8 cellular contexts compared by ENCODE assay signal in the genomic region with DNA sequence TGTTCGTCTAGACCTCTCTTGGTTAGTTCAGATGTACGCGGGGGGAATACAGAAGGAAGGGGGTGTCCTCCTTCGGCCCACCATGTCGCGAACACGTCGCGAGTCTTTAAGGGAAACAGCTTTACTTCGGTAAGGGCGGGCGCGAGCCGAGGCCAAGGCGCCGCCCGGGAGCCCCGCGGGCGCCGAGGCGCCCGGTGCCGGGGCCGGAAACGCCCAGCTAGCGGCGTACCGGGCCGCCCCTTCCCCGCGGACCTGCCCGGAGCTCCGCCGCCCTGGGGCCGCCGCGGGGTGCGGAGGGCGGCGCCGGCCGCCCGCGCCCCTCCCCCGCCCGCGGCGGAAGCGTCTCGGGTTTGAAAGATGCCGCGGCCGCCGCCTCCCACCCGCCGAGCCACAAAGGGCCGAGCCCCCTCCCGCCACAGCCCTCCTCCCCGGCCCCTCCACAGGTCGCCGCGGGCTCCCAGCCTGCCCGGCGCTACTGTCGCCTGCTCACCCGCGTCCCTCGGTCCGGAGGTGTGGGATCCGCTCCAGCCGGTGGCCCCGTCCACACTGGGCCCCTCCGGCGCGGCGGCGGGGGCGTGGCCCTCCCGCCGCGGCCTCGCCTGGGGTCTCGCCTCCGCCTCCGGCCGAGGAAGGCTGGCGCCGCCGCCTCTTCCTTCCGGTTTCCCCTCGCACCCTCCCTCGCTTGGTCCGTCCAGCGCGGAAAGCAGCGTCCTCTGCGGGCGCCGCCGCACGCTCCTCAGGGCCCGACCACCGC. TPM values are rescaled to one million over a fixed set of nuclear protein-coding genes. Genes with fewer than 3 reads are reported as not detected.
DNase-seq lines count a peak whose midpoint lies in the region; ATAC-seq and TF ChIP-seq lines count a peak whose summit lies in the region.

A gene (minus strand): TSS at position 715 of the 754 bp plus-strand sequence. CDS start 12,156 bp downstream, outside the sequence.

- no peaks in the 10 kb centered on the region for H3K9me3 Mint-ChIP-seq in activated CD4-positive, alpha-beta memory T cell treated with anti-CD3 and anti-CD28 coated beads, Interleukin-2, amount 10 ng/mL, durations not matched to agents 7 days and 5 days

- H3K4me1 ChIP-seq in BE2C: peaks cover 3% of the 10 kb centered on the region; the same call in 1 of the 2 replicates

- H3K4me3 Mint-ChIP-seq in activated CD4-positive, alpha-beta memory T cell treated with anti-CD3 and anti-CD28 coated beads, Interleukin-2, amount 10 ng/mL, durations not matched to agents 7 days and 5 days: peak within 1 kb of the TSS; percentile 94

- CTCF ChIA-PET in activated CD4-positive, alpha-beta memory T cell treated with anti-CD3 and anti-CD28 coated beads, Interleukin-2, amount 10 ng/mL, durations not matched to agents 7 days and 5 days (lab: Charles Lee): interaction anchor here (0.9 to 4.7 kb wide), 8 partner anchors 12 to 217 kb away, joined by 3 to 29 read pairs (median 8); a partner anchor contains a TSS

- peak within 1 kb of the TSS; percentile 98 for H3K27ac Mint-ChIP-seq in activated CD4-positive, alpha-beta memory T cell treated with anti-CD3 and anti-CD28 coated beads, Interleukin-2, amount 10 ng/mL, durations not matched to agents 7 days and 5 days

- no peak for TF ChIP-seq CTCF in BE2C (IDR thresholded peaks at IDR 0.05; ENCODE audit: low read depth, low read length)

- H3K36me3 ChIP-seq in BE2C: no peaks in the 10 kb centered on the region; the same call in 1 of the 2 replicates

- no peaks in the 10 kb centered on the region for H3K27me3 ChIP-seq in BE2C

- H3K36me3 Mint-ChIP-seq in activated CD4-positive, alpha-beta memory T cell treated with anti-CD3 and anti-CD28 coated beads, Interleukin-2, amount 10 ng/mL, durations not matched to agents 7 days and 5 days (ENCODE audit: low read depth): peaks cover 34% of the 10 kb centered on the region

- ATAC-seq in GM19035 (IDR thresholded peaks at IDR 0.05; ENCODE audit: unreplicated experiment) (peak; percentile 67), HG03280 (IDR thresholded peaks at IDR 0.05; ENCODE audit: unreplicated experiment) (peak; percentile 62)

- no peaks in the 10 kb centered on the region for H3K9me3 ChIP-seq in BE2C

- H3K4me1 Mint-ChIP-seq in activated CD4-positive, alpha-beta memory T cell treated with anti-CD3 and anti-CD28 coated beads, Interleukin-2, amount 10 ng/mL, durations not matched to agents 7 days and 5 days: peaks cover 55% of the 10 kb centered on the region

- no peaks in the 10 kb centered on the region for H3K27me3 Mint-ChIP-seq in activated CD4-positive, alpha-beta memory T cell treated with anti-CD3 and anti-CD28 coated beads, Interleukin-2, amount 10 ng/mL, durations not matched to agents 7 days and 5 days

- peak within 1 kb of the TSS; percentile 86 for H3K4me3 ChIP-seq in BE2C (ENCODE audit: low read depth, low read length)

- DNase-seq in BE2C (peak; percentile 92), NCI-H748 treated with DMSO at 0.1 percent for 48 hours (lab: John Stamatoyannopoulos, UW) (peak; percentile 81), medulla oblongata (ENCODE audit: extremely low spot score) (peak; percentile 68)
- DNase-seq in activated CD4-positive, alpha-beta memory T cell treated with anti-CD3 and anti-CD28 coated beads, Interleukin-2, amount 10 ng/mL, durations not matched to agents 7 days and 5 days: peak; percentile 87
- peak; percentile 71 for DNase-seq in effector CD8-positive, alpha-beta T cell (lab: John Stamatoyannopoulos, UW)
- DNase-seq in stimulated activated CD4-positive, alpha-beta T cell treated with anti-CD3 and anti-CD28 coated beads, TNF-alpha, amount 100 ng/mL, for 48 hours (ENCODE audit: low read depth in 3 of 3): peak; percentile 58 to 62 (median 59)

- POLR2A ChIA-PET in activated CD4-positive, alpha-beta memory T cell treated with anti-CD3 and anti-CD28 coated beads, Interleukin-2, amount 10 ng/mL, durations not matched to agents 7 days and 5 days (lab: Charles Lee): interaction anchor here (0.9 to 8.1 kb wide), 21 partner anchors 8 to 401 kb away, joined by 3 to 282 read pairs (median 12); a partner anchor contains a TSS

RNA-seq across cellular contexts. Expression of the gene that starts here (rescaled TPM):
- polyA plus RNA-seq in BE2C (2012; ENCODE audit: insufficient read depth, insufficient read length, low read depth): 40.7 TPM
- 10 to 100 TPM; 43.8 to 45.6 TPM for total RNA-seq in activated CD4-positive, alpha-beta memory T cell treated with anti-CD3 and anti-CD28 coated beads, Interleukin-2, amount 10 ng/mL, durations not matched to agents 7 days and 5 days

Comparison
In these comparisons a context has a peak if more than half of its experiments do, and no peak if none do; other contexts are left out.
1. Peak in every context shown above with its lines: DNase-seq, ATAC-seq and H3K4me3 ChIP-seq.